24 cellular contexts compared by ENCODE assay signal in genomic region chr7:144032483-144032882, GRCh38. TPM values are rescaled to one million over a fixed set of nuclear protein-coding genes. Genes with fewer than 3 reads are reported as not detected.
"Had no signal": no experiment of that assay in that cellular context is flagged by ENCODE, and none has a peak within 500 bp of the region (broad histone marks: within the 10 kb centered on the region; RNA-seq: fewer than 3 reads in every experiment).

No MANE protein-coding gene starts in this region.

- ATAC-seq: Panc1 had no signal

- H3K9me2 ChIP-seq: SK-N-SH had no signal

- H3K9ac ChIP-seq: SK-N-SH had no signal

- DNase-seq: Kasumi-1, KG1, NCI-H1048, NCI-H1105, NCI-H1417, NCI-H1436 treated with DMSO at 0.1 percent for 48 hours, NCI-H1694, NCI-H187 treated with DMSO at 0.1 percent for 48 hours, NCI-H2029 treated with DMSO at 0.1 percent for 48 hours, NCI-H2107, NCI-H2227 treated with DMSO at 0.1 percent for 48 hours, NCI-H510A, NCI-H524 treated with DMSO at 0.1 percent for 48 hours, NCI-H69, NCI-H774, SHP77, SK-N-SH, SW 1271 had no signal

- H3K4me2 ChIP-seq: SK-N-SH had no signal

- H3K9me3 ChIP-seq: SK-N-SH had no signal

- H3K27ac ChIP-seq: RWPE1 had no signal

RNA-seq across cellular contexts. Expression of gene OR2A5, which starts 16.3 kb away (rescaled TPM):
- total RNA-seq: HT-29, IMR-90, MCF 10A had no signal
- polyA plus RNA-seq: IMR-90, SK-N-SH had no signal

RNA-seq across cellular contexts. Expression of gene OR6B1, which starts 32.4 kb away (rescaled TPM):
- total RNA-seq: HT-29, IMR-90, MCF 10A, SK-MEL-5 had no signal
- polyA plus RNA-seq: IMR-90, SK-N-SH had no signal

RNA-seq across cellular contexts. Expression of gene OR2A25, which starts 37.1 kb away (rescaled TPM):
- total RNA-seq: HT-29, IMR-90, MCF 10A, SK-MEL-5 had no signal
- polyA plus RNA-seq: IMR-90, SK-N-SH had no signal

RNA-seq across cellular contexts. Expression of gene OR2A12, which starts 53.6 kb away (rescaled TPM):
- total RNA-seq: HT-29, IMR-90, MCF 10A, SK-MEL-5 had no signal
- polyA plus RNA-seq: IMR-90, SK-N-SH had no signal
